ENCODE assay signal across 34 cellular contexts in the genomic region with DNA sequence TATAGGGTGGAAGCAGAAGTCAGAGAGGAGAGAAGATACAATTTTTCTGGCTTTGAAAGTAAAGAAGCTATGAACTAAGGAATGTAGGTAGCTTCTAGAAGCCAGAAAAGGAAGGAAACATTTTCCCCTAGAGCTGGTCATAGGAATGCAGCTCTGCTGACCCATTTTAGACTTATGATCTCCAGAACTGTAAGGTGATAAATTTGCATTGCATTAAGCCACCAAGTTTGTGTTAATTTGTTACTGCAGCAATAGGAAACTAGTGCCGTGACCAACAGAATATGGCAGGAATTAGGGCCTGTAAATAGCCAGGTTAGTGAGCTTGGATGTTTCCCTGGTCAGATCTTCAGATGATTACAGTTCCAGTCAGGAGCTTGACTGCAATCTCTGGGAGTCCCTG.
"Had no signal": no experiment of that assay in that cellular context is flagged by ENCODE, and none has a peak within 500 bp of the region (broad histone marks: within the 10 kb centered on the region; RNA-seq: fewer than 3 reads in every experiment).

No MANE protein-coding gene starts in this region.

- H2AFZ ChIP-seq: PC-9 had no signal

- H3K27ac Mint-ChIP-seq: activated B cell treated with CpG ODN at 0.5 μM for 24 hours; activated CD8-positive, alpha-beta T cell treated with anti-CD3 and anti-CD28 coated beads for 36 hours; activated naive CD4-positive, alpha-beta T cell treated with anti-CD3 and anti-CD28 coated beads, Interleukin-2, amount 50 U/mL, for 24 hours; activated naive CD8-positive, alpha-beta T cell treated with anti-CD3 and anti-CD28 coated beads, Interleukin-2, amount 10 ng/mL, durations not matched to agents 7 days and 5 days; activated T-cell treated with anti-CD3 and anti-CD28 coated beads, Interleukin-2, amount 50 U/mL, for 72 hours; activated T-helper 17 cell treated with anti-CD3 and anti-CD28 coated beads, Interleukin-2, amount 50 U/mL, for 72 hours had no signal

- H3K4me3 ChIP-seq: ascending aorta, body of pancreas, breast epithelium, PC-9 had no signal

- ATAC-seq: activated CD8-positive, alpha-beta T cell treated with anti-CD3 and anti-CD28 coated beads for 36 hours; activated T-cell treated with anti-CD3 and anti-CD28 coated beads, Interleukin-2, amount 50 U/mL, for 72 hours; activated T-helper 17 cell treated with anti-CD3 and anti-CD28 coated beads, Interleukin-2, amount 50 U/mL, for 72 hours; body of pancreas had no signal

- H3K9me3 ChIP-seq: ascending aorta, body of pancreas, breast epithelium had no signal

- H3K4me2 ChIP-seq: PC-9 had no signal

- H3K36me3 ChIP-seq: ascending aorta, breast epithelium had no signal

- DNase-seq: activated B cell treated with CpG ODN at 0.5 μM for 24 hours; activated CD4-positive, alpha-beta T cell treated with anti-CD3 and anti-CD28 coated beads for 4 hours; activated CD4-positive, alpha-beta T cell treated with anti-CD3 and anti-CD28 coated beads, Interleukin-2, amount 50 U/mL, for 1 hour; activated CD4-positive, CD25-positive, alpha-beta regulatory T cell treated with anti-CD3 and anti-CD28 coated beads, Interleukin-2, amount 50 U/mL, for 72 hours; activated CD8-positive, alpha-beta T cell treated with anti-CD3 and anti-CD28 coated beads for 36 hours; activated gamma-delta T cell; activated naive CD4-positive, alpha-beta T cell treated with Interleukin-2 at 50 U/mL for 16 hours; activated naive CD8-positive, alpha-beta T cell treated with anti-CD3 and anti-CD28 coated beads, Interleukin-2, amount 10 ng/mL, durations not matched to agents 7 days and 5 days; activated T-cell treated with anti-CD3 and anti-CD28 coated beads, Interleukin-2, amount 50 U/mL, for 1 hour; activated T-cell treated with anti-CD3 and anti-CD28 coated beads, Interleukin-2, amount 50 U/mL, for 72 hours; amygdala; body of pancreas; Kasumi-1; KG1; MM.1S; MV-4-11; NCI-H1092; NCI-H1436 treated with DMSO at 0.1 percent for 48 hours; NCI-H1694 treated with DMSO at 0.1 percent for 48 hours; NCI-H2029; NCI-H510A; NCI-H526; NCI-H748 treated with DMSO at 0.1 percent for 48 hours; PC-9; Right ventricle myocardium superior; SW 1271; T-helper 1 cell; T-helper 2 cell; T-helper 9 cell had no signal

- H3K27me3 Mint-ChIP-seq: activated B cell treated with CpG ODN at 0.5 μM for 24 hours had no signal

- H3K9me3 Mint-ChIP-seq: activated B cell treated with CpG ODN at 0.5 μM for 24 hours; activated CD8-positive, alpha-beta T cell treated with anti-CD3 and anti-CD28 coated beads for 36 hours; activated naive CD4-positive, alpha-beta T cell treated with anti-CD3 and anti-CD28 coated beads, Interleukin-2, amount 50 U/mL, for 24 hours had no signal

- H3K27ac ChIP-seq: ascending aorta, body of pancreas, breast epithelium, PC-9, VCaP had no signal

- H3K4me3 Mint-ChIP-seq: activated B cell treated with CpG ODN at 0.5 μM for 24 hours; activated CD8-positive, alpha-beta T cell treated with anti-CD3 and anti-CD28 coated beads for 36 hours; activated naive CD4-positive, alpha-beta T cell treated with anti-CD3 and anti-CD28 coated beads, Interleukin-2, amount 50 U/mL, for 24 hours; activated naive CD8-positive, alpha-beta T cell treated with anti-CD3 and anti-CD28 coated beads, Interleukin-2, amount 10 ng/mL, durations not matched to agents 7 days and 5 days; activated T-cell treated with anti-CD3 and anti-CD28 coated beads, Interleukin-2, amount 50 U/mL, for 72 hours; activated T-helper 17 cell treated with anti-CD3 and anti-CD28 coated beads, Interleukin-2, amount 50 U/mL, for 72 hours had no signal

- H3K4me1 ChIP-seq: breast epithelium had no signal

- H3K27me3 ChIP-seq: ascending aorta, body of pancreas, breast epithelium had no signal
